Comparison of ENCODE assay signal across 16 cellular contexts in the genomic region with DNA sequence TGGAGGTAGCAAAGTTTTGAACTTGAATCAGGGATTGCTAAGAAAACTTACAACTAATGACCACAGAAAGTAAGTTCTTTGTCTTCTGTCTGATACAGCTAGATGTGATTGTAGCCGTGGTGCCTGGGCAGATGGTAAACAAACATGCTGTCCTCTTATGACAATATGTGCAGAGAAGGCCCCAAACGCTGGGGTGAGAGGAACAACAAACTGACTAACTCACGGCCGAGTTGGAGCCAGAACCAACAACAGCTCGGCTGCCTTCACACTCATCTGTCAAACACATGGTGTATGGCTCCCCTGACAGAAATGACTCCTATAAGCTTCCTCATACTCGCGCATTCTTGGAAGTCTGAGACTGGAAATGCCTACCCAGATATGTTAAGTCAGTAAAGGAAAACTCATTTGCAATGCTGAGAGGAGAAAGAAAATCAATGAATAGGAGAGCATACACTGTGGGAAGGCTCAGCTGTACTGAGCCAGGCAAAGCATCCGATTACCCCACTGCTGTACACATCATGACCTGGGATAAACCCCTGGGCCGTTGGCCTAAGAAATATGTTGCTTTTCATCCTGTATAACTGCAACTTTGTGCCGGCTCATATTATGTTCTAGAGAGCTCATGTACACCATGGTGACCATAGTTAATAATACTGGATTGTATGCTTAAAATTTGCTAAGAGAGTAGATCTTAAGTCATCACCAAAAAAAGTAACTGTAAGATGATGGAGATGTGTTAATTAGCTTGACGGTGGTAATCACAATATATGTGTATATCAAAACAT. TPM values are rescaled to one million over a fixed set of nuclear protein-coding genes. Genes with fewer than 3 reads are reported as not detected.
A peak's percentile ranks its signal among the peaks of the same experiment; 100 is the strongest.
DNase-seq lines count a peak whose midpoint lies in the region; ATAC-seq and TF ChIP-seq lines count a peak whose summit lies in the region.
"Had no signal": no experiment of that assay in that cellular context is flagged by ENCODE, and none has a peak within 500 bp of the region (broad histone marks: within the 10 kb centered on the region; RNA-seq: fewer than 3 reads in every experiment).

No MANE protein-coding gene starts in this region.

- H3K9me3 Mint-ChIP-seq in activated CD4-positive, alpha-beta memory T cell treated with anti-CD3 and anti-CD28 coated beads for 36 hours: no peaks in the 10 kb centered on the region
- H3K9me3 Mint-ChIP-seq: activated T-helper 1 cell treated with anti-CD3 and anti-CD28 coated beads, Interleukin-12 subunit alpha, Interleukin-12 subunit beta, Interleukin-2, Interleukin-4 antibody, amounts not matched to agents 30 ng/mL and 10 ng/mL and 1 ng/mL, durations not matched to agents 14 hours and 24 hours and 36 hours; central memory CD8-positive, alpha-beta T cell had no signal

- H3K9me3 ChIP-seq in PC-3 (ENCODE audit: low read length) (no peaks in the 10 kb centered on the region), muscle layer of duodenum (ENCODE audit: control insufficient read depth in 1 of 2, low read length in 2 of 2) (no peaks in the 10 kb centered on the region)
- H3K9me3 ChIP-seq: BLaER1 treated with 17β-estradiol and CSF1 and Interleukin-3, amounts not matched to agents 10 nM and 100 nM; heart left ventricle; right atrium auricular region had no signal

- H4K20me1 ChIP-seq in PC-3 (ENCODE audit: low read length): peaks cover 67% of the 10 kb centered on the region

- POLR2A ChIA-PET in AG04449 (lab: Yijun Ruan, JAX): interaction anchor here (0.7 to 3.7 kb wide), 28 partner anchors 8 to 872 kb away, joined by 3 to 25 read pairs (median 4); no protein-coding TSS in a partner anchor
- POLR2A ChIA-PET in PC-3 (lab: Charles Lee; ENCODE audit: unreplicated experiment): no interaction called here
- POLR2A ChIA-PET in activated CD4-positive, alpha-beta memory T cell treated with anti-CD3 and anti-CD28 coated beads for 36 hours (lab: Charles Lee): no interaction called here

- H3K4me1 Mint-ChIP-seq in activated CD4-positive, alpha-beta memory T cell treated with anti-CD3 and anti-CD28 coated beads for 36 hours (ENCODE audit: low read depth): peaks cover 2% of the 10 kb centered on the region

- no peak overlapping the region for H3K27ac Mint-ChIP-seq in activated CD4-positive, alpha-beta memory T cell treated with anti-CD3 and anti-CD28 coated beads for 36 hours
- H3K27ac Mint-ChIP-seq: activated T-helper 1 cell treated with anti-CD3 and anti-CD28 coated beads, Interleukin-12 subunit alpha, Interleukin-12 subunit beta, Interleukin-2, Interleukin-4 antibody, amounts not matched to agents 30 ng/mL and 10 ng/mL and 1 ng/mL, durations not matched to agents 14 hours and 24 hours and 36 hours had no signal

- H2AFZ ChIP-seq in PC-3 (ENCODE audit: low read length): no peak overlapping the region

- H3K36me3 Mint-ChIP-seq in activated CD4-positive, alpha-beta memory T cell treated with anti-CD3 and anti-CD28 coated beads for 36 hours: no peaks in the 10 kb centered on the region

- CTCF ChIA-PET in AG04449 (lab: Yijun Ruan, JAX): interaction anchor here (0.5 to 2.3 kb wide), 5 partner anchors 99 to 879 kb away, joined by 3 to 7 read pairs (median 4); no protein-coding TSS in a partner anchor
- CTCF ChIA-PET in PC-3 (lab: Charles Lee): no interaction called here
- CTCF ChIA-PET in activated CD4-positive, alpha-beta memory T cell treated with anti-CD3 and anti-CD28 coated beads for 36 hours (lab: Charles Lee): interaction anchor here (1.2 to 2.3 kb wide), 3 partner anchors 100 to 879 kb away, joined by 3 to 25 read pairs (median 7); no protein-coding TSS in a partner anchor

- H3K4me1 ChIP-seq in PC-3 (ENCODE audit: insufficient read depth, low read length): peaks cover 43% of the 10 kb centered on the region
- H3K4me1 ChIP-seq in muscle layer of duodenum (ENCODE audit: control insufficient read depth in 1 of 2, insufficient read depth in 2 of 2, low read length in 2 of 2): peaks cover 0 to 26% of the 10 kb centered on the region in 2 donors

- intact Hi-C loops in PC-3 (cut with micrococcal nuclease): no loop called here
- intact Hi-C loops in activated CD4-positive, alpha-beta memory T cell treated with anti-CD3 and anti-CD28 coated beads for 36 hours (cut with micrococcal nuclease): no loop called here

- H3K27ac ChIP-seq in PC-3 (ENCODE audit: low read length): no peak overlapping the region
- peak overlapping the region; percentile 37 for H3K27ac ChIP-seq in muscle layer of duodenum (ENCODE audit: low read length)
- H3K27ac ChIP-seq: BLaER1 treated with 17β-estradiol and CSF1 and Interleukin-3, amounts not matched to agents 10 nM and 100 nM had no signal

- H3K79me2 ChIP-seq in PC-3 (ENCODE audit: low read length): peaks cover 68% of the 10 kb centered on the region

- TF ChIP-seq CTCF in AG04449 (IDR thresholded peaks at IDR 0.05; ENCODE audit: insufficient read depth, low read length, missing control alignments) (no peak), PC-3 (conservative IDR thresholded peaks at IDR 0.05; ENCODE audit: low read depth, low read length) (no peak)

- H3K27me3 Mint-ChIP-seq in activated CD4-positive, alpha-beta memory T cell treated with anti-CD3 and anti-CD28 coated beads for 36 hours: peaks cover 10% of the 10 kb centered on the region

- no peaks in the 10 kb centered on the region for H3K9me2 ChIP-seq in PC-3 (replicated peaks; ENCODE audit: low read length)

- TF ChIP-seq POLR2A in erythroblast (IDR thresholded peaks at IDR 0.05; ENCODE audit: low read length): peak; percentile 4

- no peak overlapping the region for H3K9ac ChIP-seq in PC-3 (ENCODE audit: low read length)
- H3K9ac ChIP-seq: BLaER1 treated with 17β-estradiol and CSF1 and Interleukin-3, amounts not matched to agents 10 nM and 100 nM had no signal

- H3F3A ChIP-seq in PC-3 (ENCODE audit: low read length, unreplicated experiment): peaks cover 21% of the 10 kb centered on the region

- no peak for ATAC-seq in PC-3
- ATAC-seq in GM18498 (IDR thresholded peaks at IDR 0.05; ENCODE audit: unreplicated experiment): no peak

- BruUV-seq in PC-3 (replicated peaks; lab: Mats Ljungman, UMichigan): no TSS peak

- peaks cover 95% of the 10 kb centered on the region for H3K36me3 ChIP-seq in PC-3 (ENCODE audit: low read depth, low read length)
- peaks cover 88 to 99% of the 10 kb centered on the region in 2 donors for H3K36me3 ChIP-seq in muscle layer of duodenum (ENCODE audit: control insufficient read depth in 1 of 2, insufficient read depth in 2 of 2, low read length in 2 of 2)

- no peak overlapping the region for H3K4me3 Mint-ChIP-seq in activated CD4-positive, alpha-beta memory T cell treated with anti-CD3 and anti-CD28 coated beads for 36 hours
- H3K4me3 Mint-ChIP-seq: activated T-helper 1 cell treated with anti-CD3 and anti-CD28 coated beads, Interleukin-12 subunit alpha, Interleukin-12 subunit beta, Interleukin-2, Interleukin-4 antibody, amounts not matched to agents 30 ng/mL and 10 ng/mL and 1 ng/mL, durations not matched to agents 14 hours and 24 hours and 36 hours; central memory CD8-positive, alpha-beta T cell had no signal

- no peaks in the 10 kb centered on the region for H3K27me3 ChIP-seq in PC-3 (ENCODE audit: low read length)
- no peaks in the 10 kb centered on the region for H3K27me3 ChIP-seq in muscle layer of duodenum (ENCODE audit: low read depth, low read length)
- H3K27me3 ChIP-seq: heart left ventricle, right atrium auricular region had no signal

- no peak overlapping the region for H3K4me2 ChIP-seq in PC-3 (ENCODE audit: low read length)
- H3K4me2 ChIP-seq: BLaER1 treated with 17β-estradiol and CSF1 and Interleukin-3, amounts not matched to agents 10 nM and 100 nM had no signal

- peak overlapping the region; percentile 95 for H3K4me3 ChIP-seq in AG04449 (ENCODE audit: low read depth, low read length)
- H3K4me3 ChIP-seq in PC-3 (ENCODE audit: low read length): 0 out of 2 replicates have a peak overlapping the region, but pooled peaks have one; percentile 7
- H3K4me3 ChIP-seq in muscle layer of duodenum (ENCODE audit: low read depth in 1 of 2, low read length in 2 of 2): no peak overlapping the region
- H3K4me3 ChIP-seq: BLaER1 treated with 17β-estradiol and CSF1 and Interleukin-3, amounts not matched to agents 10 nM and 100 nM; right atrium auricular region had no signal

- DNase-seq in AG04449 (ENCODE audit: low read depth, low spot score) (peak; percentile 63), PC-3 (peak; percentile 26), erythroblast (lab: John Stamatoyannopoulos, UW) (no peak), AG08395 (ENCODE audit: low spot score) (no peak)
- no peak for DNase-seq in activated CD8-positive, alpha-beta memory T cell treated with anti-CD3 and anti-CD28 coated beads for 24 hours
- no peak for DNase-seq in activated CD4-positive, alpha-beta memory T cell treated with anti-CD3 and anti-CD28 coated beads for 36 hours
- DNase-seq: activated CD4-positive, alpha-beta T cell treated with anti-CD3 and anti-CD28 coated beads for 1 hour; heart left ventricle; NCI-H1092 treated with DMSO at 0.1 percent for 48 hours; NCI-H526 treated with DMSO at 0.1 percent for 48 hours had no signal

RNA-seq across cellular contexts. Expression of a gene that starts 5.7 kb away (rescaled TPM):
- total RNA-seq in PC-3 (2014; rRNA removed): 305 and 374 TPM in 2 replicates
- 1 to 10 TPM in 1 of 2 experiments, under 1 TPM in 1; 0.93 to 1.8 TPM for total RNA-seq in activated CD4-positive, alpha-beta memory T cell treated with anti-CD3 and anti-CD28 coated beads for 36 hours

Comparison
In these comparisons a context has a peak if more than half of its experiments do, and no peak if none do; other contexts are left out.
1. DNase-seq: peak in AG04449 (single experiment) and PC-3 (single experiment); none in erythroblast (0 of 2), AG08395 (single experiment), activated CD8-positive, alpha-beta memory T cell treated with anti-CD3 and anti-CD28 coated beads for 24 hours (single experiment) and activated CD4-positive, alpha-beta memory T cell treated with anti-CD3 and anti-CD28 coated beads for 36 hours (single experiment).
2. H3K4me3 ChIP-seq: peak in AG04449 (single experiment) and PC-3 (single experiment); none in muscle layer of duodenum (0 of 2).
3. RNA of a gene that starts 5.7 kb away (total RNA-seq): 305 to 374 TPM in PC-3; 0.93 to 1.8 TPM in activated CD4-positive, alpha-beta memory T cell treated with anti-CD3 and anti-CD28 coated beads for 36 hours; every median in the first group is over 100 times any median in the second.